Comparison of ENCODE assay signal across 35 cellular contexts in the genomic region with DNA sequence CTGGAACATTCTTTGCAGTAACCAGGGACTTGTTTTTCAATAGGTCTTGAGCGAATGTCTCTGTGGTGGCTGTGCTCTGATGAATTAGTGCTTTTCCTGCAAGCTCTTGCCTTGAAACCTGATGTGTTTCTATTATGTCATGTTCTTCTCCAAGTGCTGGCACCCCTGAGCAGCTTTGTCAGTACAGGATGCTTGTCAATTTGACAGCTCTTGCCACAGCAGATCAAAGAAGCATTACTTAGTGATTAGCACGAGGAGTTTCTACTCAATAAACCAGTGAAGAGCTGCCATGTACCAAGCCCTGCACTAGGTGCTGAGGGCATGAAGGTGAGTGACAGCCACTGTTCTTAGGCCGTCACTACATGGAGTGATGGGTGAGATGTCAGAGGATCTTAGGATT.
"Had no signal": no experiment of that assay in that cellular context is flagged by ENCODE, and none has a peak within 500 bp of the region (broad histone marks: within the 10 kb centered on the region; RNA-seq: fewer than 3 reads in every experiment).

No MANE protein-coding gene starts in this region.

- H3K9me3 ChIP-seq: MG63 had no signal

- H3K27ac ChIP-seq: KMS-11 had no signal

- H3K9ac ChIP-seq: KMS-11 had no signal

- H3K27me3 ChIP-seq: MG63 had no signal

- DNase-seq: Karpas-422, Kasumi-1, KG1, MG63, MM.1S, MV-4-11, NCI-H1048, NCI-H1092, NCI-H1092 treated with DMSO at 0.1 percent for 48 hours, NCI-H1105, NCI-H1105 treated with DMSO at 0.1 percent for 48 hours, NCI-H1417, NCI-H1417 treated with DMSO at 0.1 percent for 48 hours, NCI-H1436, NCI-H1436 treated with DMSO at 0.1 percent for 48 hours, NCI-H146, NCI-H1694, NCI-H1694 treated with DMSO at 0.1 percent for 48 hours, NCI-H187, NCI-H187 treated with DMSO at 0.1 percent for 48 hours, NCI-H1930, NCI-H2029, NCI-H2029 treated with DMSO at 0.1 percent for 48 hours, NCI-H2081, NCI-H2081 treated with DMSO at 0.1 percent for 48 hours, NCI-H2107, NCI-H2171, NCI-H2171 treated with DMSO at 0.1 percent for 48 hours, NCI-H2227 treated with DMSO at 0.1 percent for 48 hours, NCI-H226, NCI-H345, NCI-H446, NCI-H446 treated with DMSO at 0.1 percent for 48 hours, NCI-H510A had no signal

- H3K4me3 ChIP-seq: MG63 had no signal

- H3K36me3 ChIP-seq: MG63 had no signal

- H3K4me2 ChIP-seq: KMS-11 had no signal
